1 cellular context compared by ENCODE assay signal in genomic region chr1:59043796-59044195, GRCh38.
TF ChIP-seq lines count a peak whose summit lies in the region.

No MANE protein-coding gene starts in this region.

TF ChIP-seq in K562, 482 proteins besides CTCF, POLR2A, EP300 and RAD21 (continued from another document and continues in another):
- TF ChIP-seq, protein P1, sequence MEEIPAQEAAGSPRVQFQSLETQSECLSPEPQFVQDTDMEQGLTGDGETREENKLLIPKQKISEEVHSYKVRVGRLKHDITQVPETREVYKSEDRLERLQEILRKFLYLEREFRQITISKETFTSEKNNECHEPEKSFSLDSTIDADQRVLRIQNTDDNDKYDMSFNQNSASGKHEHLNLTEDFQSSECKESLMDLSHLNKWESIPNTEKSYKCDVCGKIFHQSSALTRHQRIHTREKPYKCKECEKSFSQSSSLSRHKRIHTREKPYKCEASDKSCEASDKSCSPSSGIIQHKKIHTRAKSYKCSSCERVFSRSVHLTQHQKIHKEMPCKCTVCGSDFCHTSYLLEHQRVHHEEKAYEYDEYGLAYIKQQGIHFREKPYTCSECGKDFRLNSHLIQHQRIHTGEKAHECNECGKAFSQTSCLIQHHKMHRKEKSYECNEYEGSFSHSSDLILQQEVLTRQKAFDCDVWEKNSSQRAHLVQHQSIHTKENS (CRISPR knock-in tag; IDR thresholded peaks at IDR 0.05) = no peak
- TF ChIP-seq MTA3 (IDR thresholded peaks at IDR 0.05; ENCODE audit: borderline replicate concordance) (peak; percentile 53; the same call in 1 of the 2 replicates), ZBTB9 (CRISPR knock-in tag; IDR thresholded peaks at IDR 0.05) (no peak), ZC3H11A (IDR thresholded peaks at IDR 0.05; ENCODE audit: low read depth, low read length) (no peak), ZBTB8A (IDR thresholded peaks at IDR 0.05; ENCODE audit: partially characterized antibody) (no peak), NFIX (CRISPR knock-in tag; IDR thresholded peaks at IDR 0.05; ENCODE audit: low read depth) (no peak), ZNF780A (CRISPR knock-in tag; IDR thresholded peaks at IDR 0.05) (no peak), ZNF583 (CRISPR knock-in tag; IDR thresholded peaks at IDR 0.05) (no peak), ZBTB43 (CRISPR knock-in tag; IDR thresholded peaks at IDR 0.05) (no peak), ZZZ3 (IDR thresholded peaks at IDR 0.05) (no peak), KDM4B (IDR thresholded peaks at IDR 0.05; ENCODE audit: borderline replicate concordance in 2 of 2, low read depth in 1 of 2) (no peak), CBX2 (IDR thresholded peaks at IDR 0.05; ENCODE audit: insufficient read depth, low read length, poor library complexity, severe bottlenecking) (no peak), THRA (IDR thresholded peaks at IDR 0.05) (no peak), ZNF699 (CRISPR knock-in tag; IDR thresholded peaks at IDR 0.05; ENCODE audit: insufficient replicate concordance) (no peak), NELFE (IDR thresholded peaks at IDR 0.05; ENCODE audit: insufficient read depth, insufficient read length) (no peak), ZNF57 (CRISPR knock-in tag; IDR thresholded peaks at IDR 0.05) (no peak), RFX1 (IDR thresholded peaks at IDR 0.05) (no peak), CTBP1 (IDR thresholded peaks at IDR 0.05; ENCODE audit: borderline replicate concordance) (peak; percentile 98), PHTF2 (CRISPR knock-in tag; IDR thresholded peaks at IDR 0.05) (no peak), ZNF384 (IDR thresholded peaks at IDR 0.05; ENCODE audit: low read depth, low read length) (no peak), ARID1B (IDR thresholded peaks at IDR 0.05) (peak; percentile 83), THAP7 (CRISPR knock-in tag; IDR thresholded peaks at IDR 0.05) (no peak), KDM2B (CRISPR knock-in tag; IDR thresholded peaks at IDR 0.05) (no peak), MNT (conservative IDR thresholded peaks at IDR 0.05) (no peak), SMARCA5 (IDR thresholded peaks at IDR 0.05) (no peak), NFIC (IDR thresholded peaks at IDR 0.05) (peak; percentile 52; the same call in 1 of the 2 replicates), GABPB2 (CRISPR knock-in tag; conservative IDR thresholded peaks at IDR 0.05) (no peak), TBL1XR1 (IDR thresholded peaks at IDR 0.05; ENCODE audit: low read length in 2 of 2) (no peak), NUFIP1 (IDR thresholded peaks at IDR 0.05; ENCODE audit: partially characterized antibody) (no peak), ZNF445 (CRISPR knock-in tag; IDR thresholded peaks at IDR 0.05; ENCODE audit: low read depth) (no peak), EWSR1 (IDR thresholded peaks at IDR 0.05; ENCODE audit: borderline replicate concordance, low read depth, partially characterized antibody) (no peak), CREB5 (CRISPR knock-in tag; IDR thresholded peaks at IDR 0.05) (no peak), PHF20 (IDR thresholded peaks at IDR 0.05; ENCODE audit: partially characterized antibody) (no peak), NCOA4 (IDR thresholded peaks at IDR 0.05; ENCODE audit: partially characterized antibody) (no peak), ZNF165 (CRISPR knock-in tag; IDR thresholded peaks at IDR 0.05; ENCODE audit: borderline replicate concordance) (no peak), U2AF2 (optimal IDR thresholded peaks at IDR 0.05; ENCODE audit: low read depth, low read length) (no peak)
- TF ChIP-seq, protein P2, sequence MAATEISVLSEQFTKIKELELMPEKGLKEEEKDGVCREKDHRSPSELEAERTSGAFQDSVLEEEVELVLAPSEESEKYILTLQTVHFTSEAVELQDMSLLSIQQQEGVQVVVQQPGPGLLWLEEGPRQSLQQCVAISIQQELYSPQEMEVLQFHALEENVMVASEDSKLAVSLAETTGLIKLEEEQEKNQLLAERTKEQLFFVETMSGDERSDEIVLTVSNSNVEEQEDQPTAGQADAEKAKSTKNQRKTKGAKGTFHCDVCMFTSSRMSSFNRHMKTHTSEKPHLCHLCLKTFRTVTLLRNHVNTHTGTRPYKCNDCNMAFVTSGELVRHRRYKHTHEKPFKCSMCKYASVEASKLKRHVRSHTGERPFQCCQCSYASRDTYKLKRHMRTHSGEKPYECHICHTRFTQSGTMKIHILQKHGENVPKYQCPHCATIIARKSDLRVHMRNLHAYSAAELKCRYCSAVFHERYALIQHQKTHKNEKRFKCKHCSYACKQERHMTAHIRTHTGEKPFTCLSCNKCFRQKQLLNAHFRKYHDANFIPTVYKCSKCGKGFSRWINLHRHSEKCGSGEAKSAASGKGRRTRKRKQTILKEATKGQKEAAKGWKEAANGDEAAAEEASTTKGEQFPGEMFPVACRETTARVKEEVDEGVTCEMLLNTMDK (IDR thresholded peaks at IDR 0.05; ENCODE audit: borderline replicate concordance, insufficient read depth, low read depth, low read length, poor library complexity, severe bottlenecking) = no peak
- TF ChIP-seq, protein P3, sequence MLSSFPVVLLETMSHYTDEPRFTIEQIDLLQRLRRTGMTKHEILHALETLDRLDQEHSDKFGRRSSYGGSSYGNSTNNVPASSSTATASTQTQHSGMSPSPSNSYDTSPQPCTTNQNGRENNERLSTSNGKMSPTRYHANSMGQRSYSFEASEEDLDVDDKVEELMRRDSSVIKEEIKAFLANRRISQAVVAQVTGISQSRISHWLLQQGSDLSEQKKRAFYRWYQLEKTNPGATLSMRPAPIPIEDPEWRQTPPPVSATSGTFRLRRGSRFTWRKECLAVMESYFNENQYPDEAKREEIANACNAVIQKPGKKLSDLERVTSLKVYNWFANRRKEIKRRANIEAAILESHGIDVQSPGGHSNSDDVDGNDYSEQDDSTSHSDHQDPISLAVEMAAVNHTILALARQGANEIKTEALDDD (IDR thresholded peaks at IDR 0.05) = peak; percentile 82
- TF ChIP-seq, protein P4, sequence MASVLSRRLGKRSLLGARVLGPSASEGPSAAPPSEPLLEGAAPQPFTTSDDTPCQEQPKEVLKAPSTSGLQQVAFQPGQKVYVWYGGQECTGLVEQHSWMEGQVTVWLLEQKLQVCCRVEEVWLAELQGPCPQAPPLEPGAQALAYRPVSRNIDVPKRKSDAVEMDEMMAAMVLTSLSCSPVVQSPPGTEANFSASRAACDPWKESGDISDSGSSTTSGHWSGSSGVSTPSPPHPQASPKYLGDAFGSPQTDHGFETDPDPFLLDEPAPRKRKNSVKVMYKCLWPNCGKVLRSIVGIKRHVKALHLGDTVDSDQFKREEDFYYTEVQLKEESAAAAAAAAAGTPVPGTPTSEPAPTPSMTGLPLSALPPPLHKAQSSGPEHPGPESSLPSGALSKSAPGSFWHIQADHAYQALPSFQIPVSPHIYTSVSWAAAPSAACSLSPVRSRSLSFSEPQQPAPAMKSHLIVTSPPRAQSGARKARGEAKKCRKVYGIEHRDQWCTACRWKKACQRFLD (CRISPR knock-in tag; IDR thresholded peaks at IDR 0.05) = no peak
- TF ChIP-seq, protein P5, sequence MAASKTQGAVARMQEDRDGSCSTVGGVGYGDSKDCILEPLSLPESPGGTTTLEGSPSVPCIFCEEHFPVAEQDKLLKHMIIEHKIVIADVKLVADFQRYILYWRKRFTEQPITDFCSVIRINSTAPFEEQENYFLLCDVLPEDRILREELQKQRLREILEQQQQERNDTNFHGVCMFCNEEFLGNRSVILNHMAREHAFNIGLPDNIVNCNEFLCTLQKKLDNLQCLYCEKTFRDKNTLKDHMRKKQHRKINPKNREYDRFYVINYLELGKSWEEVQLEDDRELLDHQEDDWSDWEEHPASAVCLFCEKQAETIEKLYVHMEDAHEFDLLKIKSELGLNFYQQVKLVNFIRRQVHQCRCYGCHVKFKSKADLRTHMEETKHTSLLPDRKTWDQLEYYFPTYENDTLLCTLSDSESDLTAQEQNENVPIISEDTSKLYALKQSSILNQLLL (CRISPR knock-in tag; IDR thresholded peaks at IDR 0.05; ENCODE audit: borderline replicate concordance) = no peak
- TF ChIP-seq, protein P6, sequence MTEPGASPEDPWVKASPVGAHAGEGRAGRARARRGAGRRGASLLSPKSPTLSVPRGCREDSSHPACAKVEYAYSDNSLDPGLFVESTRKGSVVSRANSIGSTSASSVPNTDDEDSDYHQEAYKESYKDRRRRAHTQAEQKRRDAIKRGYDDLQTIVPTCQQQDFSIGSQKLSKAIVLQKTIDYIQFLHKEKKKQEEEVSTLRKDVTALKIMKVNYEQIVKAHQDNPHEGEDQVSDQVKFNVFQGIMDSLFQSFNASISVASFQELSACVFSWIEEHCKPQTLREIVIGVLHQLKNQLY (CRISPR knock-in tag; conservative IDR thresholded peaks at IDR 0.05) = no peak
- TF ChIP-seq, protein P7, sequence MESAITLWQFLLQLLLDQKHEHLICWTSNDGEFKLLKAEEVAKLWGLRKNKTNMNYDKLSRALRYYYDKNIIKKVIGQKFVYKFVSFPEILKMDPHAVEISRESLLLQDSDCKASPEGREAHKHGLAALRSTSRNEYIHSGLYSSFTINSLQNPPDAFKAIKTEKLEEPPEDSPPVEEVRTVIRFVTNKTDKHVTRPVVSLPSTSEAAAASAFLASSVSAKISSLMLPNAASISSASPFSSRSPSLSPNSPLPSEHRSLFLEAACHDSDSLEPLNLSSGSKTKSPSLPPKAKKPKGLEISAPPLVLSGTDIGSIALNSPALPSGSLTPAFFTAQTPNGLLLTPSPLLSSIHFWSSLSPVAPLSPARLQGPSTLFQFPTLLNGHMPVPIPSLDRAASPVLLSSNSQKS (CRISPR knock-in tag; IDR thresholded peaks at IDR 0.05) = no peak
- TF ChIP-seq, protein P8, sequence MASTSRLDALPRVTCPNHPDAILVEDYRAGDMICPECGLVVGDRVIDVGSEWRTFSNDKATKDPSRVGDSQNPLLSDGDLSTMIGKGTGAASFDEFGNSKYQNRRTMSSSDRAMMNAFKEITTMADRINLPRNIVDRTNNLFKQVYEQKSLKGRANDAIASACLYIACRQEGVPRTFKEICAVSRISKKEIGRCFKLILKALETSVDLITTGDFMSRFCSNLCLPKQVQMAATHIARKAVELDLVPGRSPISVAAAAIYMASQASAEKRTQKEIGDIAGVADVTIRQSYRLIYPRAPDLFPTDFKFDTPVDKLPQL (IDR thresholded peaks at IDR 0.05; ENCODE audit: extremely low read depth, insufficient read length) = no peak
